Comparison of ENCODE assay signal across 10 cellular contexts in genomic region chr1:24322636-24323177, GRCh38. TPM values are rescaled to one million over a fixed set of nuclear protein-coding genes. Genes with fewer than 3 reads are reported as not detected.
DNase-seq lines count a peak whose midpoint lies in the region; ATAC-seq and TF ChIP-seq lines count a peak whose summit lies in the region.
"Had no signal": no experiment of that assay in that cellular context is flagged by ENCODE, and none has a peak within 500 bp of the region (broad histone marks: within the 10 kb centered on the region; RNA-seq: fewer than 3 reads in every experiment).

No MANE protein-coding gene starts in this region.

- no peak overlapping the region for H3K27ac Mint-ChIP-seq in progenitor cell of endocrine pancreas

- no peaks in the 10 kb centered on the region for H3K36me3 Mint-ChIP-seq in progenitor cell of endocrine pancreas (ENCODE audit: insufficient read depth)

- BruUV-seq in PC-3 (replicated peaks; lab: Mats Ljungman, UMichigan): no TSS peak

- H3K9me2 ChIP-seq in DOHH2 (replicated peaks; ENCODE audit: control insufficient read depth, low read length) (no peaks in the 10 kb centered on the region), PC-3 (replicated peaks; ENCODE audit: low read length) (no peaks in the 10 kb centered on the region)

- H3K79me2 ChIP-seq in DOHH2 (ENCODE audit: control insufficient read depth, low read length) (no peaks in the 10 kb centered on the region), PC-3 (ENCODE audit: low read length) (no peaks in the 10 kb centered on the region)

- H3K27me3 ChIP-seq in DOHH2 (ENCODE audit: control insufficient read depth, low read length) (peaks cover 94% of the 10 kb centered on the region), PC-3 (ENCODE audit: low read length) (no peaks in the 10 kb centered on the region)

- TF ChIP-seq CTCF in DOHH2 (IDR thresholded peaks at IDR 0.05; ENCODE audit: low read depth, low read length, poor library complexity, severe bottlenecking) (no peak), PC-3 (conservative IDR thresholded peaks at IDR 0.05; ENCODE audit: low read depth, low read length) (no peak), progenitor cell of endocrine pancreas (IDR thresholded peaks at IDR 0.05; ENCODE audit: unreplicated experiment) (no peak)

- peaks cover 32% of the 10 kb centered on the region for H3K4me1 Mint-ChIP-seq in progenitor cell of endocrine pancreas (ENCODE audit: low read depth)

- CTCF ChIA-PET in PC-3 (lab: Charles Lee): no interaction called here

- H3K9me3 Mint-ChIP-seq in progenitor cell of endocrine pancreas (ENCODE audit: low read depth): no peaks in the 10 kb centered on the region

- H3K4me3 ChIP-seq in DOHH2 (ENCODE audit: low read length) (peak overlapping the region; percentile 75), PC-3 (ENCODE audit: low read length) (peak overlapping the region; percentile 43; the same call in 1 of the 2 replicates)

- peaks cover 47% of the 10 kb centered on the region for H3K27me3 Mint-ChIP-seq in progenitor cell of endocrine pancreas

- H3K4me1 ChIP-seq in DOHH2 (ENCODE audit: control insufficient read depth, low read length) (peaks cover 50% of the 10 kb centered on the region), PC-3 (ENCODE audit: insufficient read depth, low read length) (peaks cover 57% of the 10 kb centered on the region)

- peak overlapping the region; percentile 29; the same call in 1 of the 2 replicates for H2AFZ ChIP-seq in PC-3 (ENCODE audit: low read length)

- peak overlapping the region; percentile 58 for H3K9ac ChIP-seq in PC-3 (ENCODE audit: low read length)

- H3K4me2 ChIP-seq in DOHH2 (ENCODE audit: low read length) (peak overlapping the region; percentile 94), PC-3 (ENCODE audit: low read length) (peak overlapping the region; percentile 79)

- DNase-seq in PC-3 (no peak), fibroblast of peridontal ligament (ENCODE audit: extremely low read depth) (peak; percentile 25), progenitor cell of endocrine pancreas (ENCODE audit: low spot score, unreplicated experiment) (no peak), NCI-H345 treated with DMSO at 0.1 percent for 48 hours (lab: John Stamatoyannopoulos, UW; ENCODE audit: unreplicated experiment) (no peak), NCI-H1092 treated with DMSO at 0.1 percent for 48 hours (lab: John Stamatoyannopoulos, UW) (no peak), DMS 273 (lab: John Stamatoyannopoulos, UW; ENCODE audit: unreplicated experiment) (no peak), SIG-M5 (lab: John Stamatoyannopoulos, UW) (no peak)

- intact Hi-C loops in PC-3 (cut with micrococcal nuclease): no loop called here

- POLR2A ChIA-PET in PC-3 (lab: Charles Lee; ENCODE audit: unreplicated experiment): interaction anchor here (0.6 kb wide), 2 partner anchors 10 to 43 kb away, joined by 3 read pairs; no protein-coding TSS in a partner anchor

- peak overlapping the region; percentile 77 for H3K4me3 Mint-ChIP-seq in progenitor cell of endocrine pancreas (ENCODE audit: low read depth)

- H4K20me1 ChIP-seq in DOHH2 (ENCODE audit: control insufficient read depth, insufficient read depth, low read depth, low read length) (0 out of 2 replicates have a peak, but pooled peaks cover 4% of the 10 kb centered on the region), PC-3 (ENCODE audit: low read length) (no peaks in the 10 kb centered on the region)

- H3F3A ChIP-seq in DOHH2 (ENCODE audit: control insufficient read depth, insufficient read depth): peaks cover 6% of the 10 kb centered on the region
- no peaks in the 10 kb centered on the region for H3F3A ChIP-seq in PC-3 (ENCODE audit: low read length, unreplicated experiment)

- H3K36me3 ChIP-seq in DOHH2 (ENCODE audit: control insufficient read depth, low read length): no peaks in the 10 kb centered on the region
- H3K36me3 ChIP-seq in PC-3 (ENCODE audit: low read depth, low read length): no peaks in the 10 kb centered on the region

- no peaks in the 10 kb centered on the region for H3K9me3 ChIP-seq in DOHH2 (ENCODE audit: control insufficient read depth, insufficient read depth, low read length)
- no peaks in the 10 kb centered on the region for H3K9me3 ChIP-seq in PC-3 (ENCODE audit: low read length)

- no peak overlapping the region for H3K27ac ChIP-seq in DOHH2 (ENCODE audit: low read depth, low read length)
- peak overlapping the region; percentile 72 for H3K27ac ChIP-seq in PC-3 (ENCODE audit: low read length)

- no peak for ATAC-seq in PC-3

RNA-seq across cellular contexts. Expression of gene GRHL3, which starts 3.5 kb away (rescaled TPM):
- total RNA-seq in PC-3 (2014; rRNA removed) (3.5 and 7.8 TPM in 2 replicates), progenitor cell of endocrine pancreas (4.9 and 5.7 TPM in 2 replicates)
- total RNA-seq: LHCN-M2, myocyte had no signal
